ENCODE assay signal across 27 cellular contexts in genomic region chr7:98571006-98571405, GRCh38. TPM values are rescaled to one million over a fixed set of nuclear protein-coding genes. Genes with fewer than 3 reads are reported as not detected.
"Had no signal": no experiment of that assay in that cellular context is flagged by ENCODE, and none has a peak within 500 bp of the region (broad histone marks: within the 10 kb centered on the region; RNA-seq: fewer than 3 reads in every experiment).

No MANE protein-coding gene starts in this region.

- H3K27ac ChIP-seq: foreskin keratinocyte, left lung, right lobe of liver, stomach, thoracic aorta, uterus had no signal

- H3K4me1 Mint-ChIP-seq: activated CD4-positive, alpha-beta T cell treated with anti-CD3 and anti-CD28 coated beads, Interleukin-2, amount 10 ng/mL, durations not matched to agents 24 days and 14 days; activated naive CD8-positive, alpha-beta T cell treated with anti-CD3 and anti-CD28 coated beads for 36 hours; nephron; stimulated activated naive B cell treated with anti-CD40 and anti-IgM and Interleukin-4, amounts not matched to agents 10 μg/mL and 1 μg/mL and 100 μg/mL, for 72 hours; T-helper 17 cell had no signal

- H3K4me1 ChIP-seq: esophagus muscularis mucosa, foreskin keratinocyte, heart right ventricle, left lung, right lobe of liver, stomach, uterus had no signal

- H3K27ac Mint-ChIP-seq: activated CD4-positive, alpha-beta memory T cell treated with anti-CD3 and anti-CD28 coated beads for 36 hours; activated CD4-positive, alpha-beta T cell treated with anti-CD3 and anti-CD28 coated beads, Interleukin-2, amount 10 ng/mL, durations not matched to agents 24 days and 14 days; activated naive CD4-positive, alpha-beta T cell treated with anti-CD3 and anti-CD28 coated beads for 36 hours; activated naive CD8-positive, alpha-beta T cell treated with anti-CD3 and anti-CD28 coated beads for 36 hours; activated T-helper 1 cell treated with anti-CD3 and anti-CD28 coated beads, Interleukin-12 subunit alpha, Interleukin-12 subunit beta, Interleukin-2, Interleukin-4 antibody, amounts not matched to agents 30 ng/mL and 10 ng/mL and 1 ng/mL, durations not matched to agents 14 hours and 24 hours and 36 hours; nephron; stimulated activated naive B cell treated with anti-CD40 and anti-IgM and Interleukin-4, amounts not matched to agents 10 μg/mL and 1 μg/mL and 100 μg/mL, for 72 hours; T-helper 17 cell; type B pancreatic cell had no signal

- DNase-seq: activated CD4-positive, alpha-beta memory T cell treated with anti-CD3 and anti-CD28 coated beads for 36 hours; activated CD4-positive, alpha-beta T cell treated with anti-CD3 and anti-CD28 coated beads, Interleukin-2, amount 10 ng/mL, durations not matched to agents 24 days and 14 days; activated CD4-positive, CD25-positive, alpha-beta regulatory T cell treated with anti-CD3 and anti-CD28 coated beads, Interleukin-2, amount 50 U/mL, for 72 hours; activated CD8-positive, alpha-beta memory T cell treated with anti-CD3 and anti-CD28 coated beads, Interleukin-2, amount 50 U/mL, for 4 hours; activated effector memory CD4-positive, alpha-beta T cell treated with anti-CD3 and anti-CD28 coated beads, Interleukin-2, amount 50 U/mL, for 16 hours; activated naive CD4-positive, alpha-beta T cell treated with anti-CD3 and anti-CD28 coated beads for 36 hours; activated naive CD8-positive, alpha-beta T cell treated with anti-CD3 and anti-CD28 coated beads for 36 hours; activated T-cell treated with anti-CD3 and anti-CD28 coated beads, Interleukin-2, amount 50 U/mL, for 1 hour; adrenal gland; effector CD4-positive, alpha-beta T cell; foreskin keratinocyte; heart right ventricle; left lung; right lobe of liver; stimulated activated CD4-positive, alpha-beta T cell treated with anti-CD3 and anti-CD28 coated beads, Interleukin-15, amount 100 ng/mL, for 24 hours; stimulated activated CD4-positive, alpha-beta T cell treated with anti-CD3 and anti-CD28 coated beads, Interleukin-2, amount 100 ng/mL, for 24 hours; stimulated activated naive B cell treated with anti-CD40 and anti-IgM and Interleukin-4, amounts not matched to agents 10 μg/mL and 1 μg/mL and 100 μg/mL, for 72 hours; stomach; T-helper 17 cell; T1000; uterus had no signal

- H3K27me3 Mint-ChIP-seq: activated CD4-positive, alpha-beta T cell treated with anti-CD3 and anti-CD28 coated beads, Interleukin-2, amount 10 ng/mL, durations not matched to agents 24 days and 14 days; T-helper 17 cell had no signal

- H3K9me3 ChIP-seq: right lobe of liver, uterus had no signal

- H3K4me3 Mint-ChIP-seq: activated CD4-positive, alpha-beta memory T cell treated with anti-CD3 and anti-CD28 coated beads for 36 hours; activated CD4-positive, alpha-beta T cell treated with anti-CD3 and anti-CD28 coated beads, Interleukin-2, amount 10 ng/mL, durations not matched to agents 24 days and 14 days; activated naive CD4-positive, alpha-beta T cell treated with anti-CD3 and anti-CD28 coated beads for 36 hours; activated naive CD8-positive, alpha-beta T cell treated with anti-CD3 and anti-CD28 coated beads for 36 hours; activated T-helper 1 cell treated with anti-CD3 and anti-CD28 coated beads, Interleukin-12 subunit alpha, Interleukin-12 subunit beta, Interleukin-2, Interleukin-4 antibody, amounts not matched to agents 30 ng/mL and 10 ng/mL and 1 ng/mL, durations not matched to agents 14 hours and 24 hours and 36 hours; nephron; stimulated activated naive B cell treated with anti-CD40 and anti-IgM and Interleukin-4, amounts not matched to agents 10 μg/mL and 1 μg/mL and 100 μg/mL, for 72 hours; T-helper 17 cell; type B pancreatic cell had no signal

- H3K36me3 Mint-ChIP-seq: activated CD4-positive, alpha-beta memory T cell treated with anti-CD3 and anti-CD28 coated beads for 36 hours; activated naive CD8-positive, alpha-beta T cell treated with anti-CD3 and anti-CD28 coated beads for 36 hours; type B pancreatic cell had no signal

- H3K4me3 ChIP-seq: adrenal gland, esophagus muscularis mucosa, heart right ventricle, left lung, lung, right lobe of liver, stomach, thoracic aorta, uterus had no signal

- H3K27me3 ChIP-seq: adrenal gland, foreskin keratinocyte, right lobe of liver, uterus had no signal

- H3K36me3 ChIP-seq: adrenal gland, esophagus muscularis mucosa, heart right ventricle, left lung, right lobe of liver, stomach, thoracic aorta, uterus had no signal

RNA-seq across cellular contexts. Expression of gene NPTX2, which starts 46.1 kb away (rescaled TPM):
- total RNA-seq: activated CD4-positive, alpha-beta memory T cell treated with anti-CD3 and anti-CD28 coated beads for 36 hours; activated CD4-positive, alpha-beta T cell treated with anti-CD3 and anti-CD28 coated beads, Interleukin-2, amount 10 ng/mL, durations not matched to agents 24 days and 14 days; activated naive CD4-positive, alpha-beta T cell treated with anti-CD3 and anti-CD28 coated beads for 36 hours; activated naive CD8-positive, alpha-beta T cell treated with anti-CD3 and anti-CD28 coated beads for 36 hours; foreskin keratinocyte; T-helper 17 cell had no signal
- polyA plus RNA-seq: foreskin keratinocyte had no signal
